In the genomic region with DNA sequence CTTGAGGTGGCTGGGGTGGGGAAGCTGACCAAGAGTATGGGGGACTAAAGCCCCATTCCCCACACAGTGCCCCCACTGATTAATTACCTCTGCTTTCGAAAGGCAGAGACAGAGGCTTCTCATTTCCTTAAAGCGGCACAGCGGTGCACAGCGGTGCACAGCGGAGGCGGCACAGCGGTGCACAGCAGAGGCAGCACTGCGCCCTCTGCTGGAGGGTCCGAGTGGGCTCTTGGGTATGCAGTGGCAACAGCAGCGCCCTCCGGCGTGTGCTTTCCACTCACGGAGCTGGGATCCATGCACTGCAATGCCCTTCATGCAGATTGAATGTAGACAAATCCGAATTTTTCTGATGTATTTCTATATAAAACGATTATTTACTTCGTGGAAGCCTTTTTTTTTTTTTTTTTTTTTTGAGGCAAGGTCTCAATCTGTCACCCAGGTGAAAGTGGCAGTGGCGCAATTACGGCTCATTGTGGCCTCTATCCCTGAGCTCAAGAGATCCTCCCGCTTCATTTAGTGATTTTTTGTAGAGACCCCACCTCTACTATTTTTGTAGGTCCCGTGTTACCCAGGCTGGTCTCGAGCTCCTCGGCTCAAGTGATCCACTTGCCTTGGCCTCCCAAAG, we compare ENCODE assay signal across 10 cellular contexts. TPM values are rescaled to one million over a fixed set of nuclear protein-coding genes. Genes with fewer than 3 reads are reported as not detected.
A peak's percentile ranks its signal among the peaks of the same experiment; 100 is the strongest.
DNase-seq lines count a peak whose midpoint lies in the region; ATAC-seq, FAIRE-seq and TF ChIP-seq lines count a peak whose summit lies in the region.
"Had no signal": no experiment of that assay in that cellular context is flagged by ENCODE, and none has a peak within 500 bp of the region (broad histone marks: within the 10 kb centered on the region; RNA-seq: fewer than 3 reads in every experiment).

No MANE protein-coding gene starts in this region.

- DNase-seq in COR-L47 (lab: John Stamatoyannopoulos, UW) (peak; percentile 1), bronchial epithelial cell (ENCODE audit: low read depth) (no peak), lower lobe of right lung (peak; percentile 78), cerebellar nuclear complex (lab: John Stamatoyannopoulos, UW) (no peak)
- peak; percentile 28 for DNase-seq in stimulated activated CD8-positive, alpha-beta memory T cell treated with anti-CD3 and anti-CD28 coated beads, Interleukin-7, amount 100 ng/mL, for 24 hours (ENCODE audit: low read depth)

- H3K4me1 ChIP-seq in lower lobe of right lung, result no peaks in the 10 kb centered on the region

- no peak overlapping the region for H3K27ac ChIP-seq in lower lobe of right lung
- H3K27ac ChIP-seq: KMS-11, thoracic aorta had no signal

- H3K27me3 ChIP-seq in bronchial epithelial cell (ENCODE audit: control insufficient read depth, insufficient read depth, low read length) (no peaks in the 10 kb centered on the region), lower lobe of right lung (ENCODE audit: low read depth) (no peaks in the 10 kb centered on the region)

- no peak overlapping the region for H3K4me3 ChIP-seq in WI38 (ENCODE audit: low read depth, low read length)
- no peak overlapping the region for H3K4me3 ChIP-seq in bronchial epithelial cell (ENCODE audit: low read depth, low read length)
- H3K4me3 ChIP-seq in lower lobe of right lung, result no peak overlapping the region
- H3K4me3 ChIP-seq: thoracic aorta had no signal

- TF ChIP-seq CTCF in WI38 (IDR thresholded peaks at IDR 0.05; ENCODE audit: low read depth, low read length), result peak; percentile 74
- TF ChIP-seq CTCF in bronchial epithelial cell (IDR thresholded peaks at IDR 0.05; ENCODE audit: insufficient read depth, low read length, severe bottlenecking), result peak; percentile 65
- TF ChIP-seq CTCF in lower lobe of right lung (IDR thresholded peaks at IDR 0.05), result peak; percentile 62

- no peaks in the 10 kb centered on the region for H3K36me3 ChIP-seq in bronchial epithelial cell (ENCODE audit: control insufficient read depth, insufficient read depth, low read length)
- H3K36me3 ChIP-seq in lower lobe of right lung, result no peaks in the 10 kb centered on the region
- H3K36me3 ChIP-seq: thoracic aorta had no signal

- ATAC-seq in GM19463 (IDR thresholded peaks at IDR 0.05; ENCODE audit: unreplicated experiment), result peak; percentile 100
- peak; percentile 98 for ATAC-seq in HG03520 (IDR thresholded peaks at IDR 0.05; ENCODE audit: unreplicated experiment)
- peak; percentile 92 to 94 for ATAC-seq in lower lobe of right lung

- intact Hi-C loops in lower lobe of right lung (cut with DNase I), result no loop called here

- H3K9me3 ChIP-seq in lower lobe of right lung, result no peaks in the 10 kb centered on the region
- H3K9me3 ChIP-seq: thoracic aorta had no signal

- FAIRE-seq in bronchial epithelial cell (lab: Jason Lieb, UNC), result no peak

RNA-seq across cellular contexts. Expression of a gene that starts 19.7 kb away (rescaled TPM):
- total RNA-seq in bronchial epithelial cell (36.1 and 38.0 TPM in 2 replicates), lower lobe of right lung (26.3 TPM)

Comparison
In these comparisons a context has a peak if more than half of its experiments do, and no peak if none do; other contexts are left out.
1. DNase-seq: peak in COR-L47 (single experiment), lower lobe of right lung (single experiment) and stimulated activated CD8-positive, alpha-beta memory T cell treated with anti-CD3 and anti-CD28 coated beads, Interleukin-7, amount 100 ng/mL, for 24 hours (single experiment); none in bronchial epithelial cell (single experiment) and cerebellar nuclear complex (0 of 2).
2. Peak in every context shown above with its lines, with median percentiles within 50 percentile points of each other: ATAC-seq and CTCF ChIP-seq.